ENCODE assay signal across 24 cellular contexts in the genomic region with DNA sequence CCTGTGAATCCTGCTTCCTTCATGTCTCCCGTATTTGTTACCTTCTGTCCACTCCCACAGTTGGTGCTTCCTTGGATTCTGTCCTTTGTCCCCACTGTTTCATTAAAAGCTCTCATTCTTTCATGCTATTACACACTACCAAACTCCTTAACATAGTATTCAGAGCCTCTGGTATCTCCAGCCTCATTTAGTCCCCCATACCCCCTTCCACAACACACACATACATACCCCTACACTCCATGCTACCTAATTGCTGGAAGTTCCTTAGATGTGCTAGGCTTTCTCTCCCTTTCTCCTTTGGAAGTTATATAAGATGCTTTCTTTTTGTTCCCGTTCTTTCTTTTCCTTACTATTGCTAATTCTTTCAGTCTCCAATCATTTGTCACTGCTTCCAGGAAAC. TPM values are rescaled to one million over a fixed set of nuclear protein-coding genes. Genes with fewer than 3 reads are reported as not detected.
"Had no signal": no experiment of that assay in that cellular context is flagged by ENCODE, and none has a peak within 500 bp of the region (broad histone marks: within the 10 kb centered on the region; RNA-seq: fewer than 3 reads in every experiment).

No MANE protein-coding gene starts in this region.

- DNase-seq: effector CD4-positive, alpha-beta T cell; endodermal cell; erythroblast; foreskin keratinocyte; immature natural killer cell; left lung; lower lobe of right lung; mesenchymal stem cell; midbrain; nucleus accumbens; pancreas; right cardiac atrium; small intestine; stimulated activated CD4-positive, alpha-beta T cell treated with anti-CD3 and anti-CD28 coated beads, Interleukin-12 subunit alpha, Interleukin-12 subunit beta, amount 100 ng/mL, for 4 hours; stimulated activated naive CD4-positive, alpha-beta T cell; stomach; tibial artery; upper lobe of left lung; uterus had no signal

- H3K9me3 Mint-ChIP-seq: endodermal cell, immature natural killer cell had no signal

- H3K27ac Mint-ChIP-seq: endodermal cell, immature natural killer cell, progenitor cell of endocrine pancreas had no signal

- H3K4me3 Mint-ChIP-seq: endodermal cell, immature natural killer cell had no signal

- H3K36me3 ChIP-seq: left lung, lower lobe of right lung, pancreas, stomach, suprapubic skin, tibial artery, upper lobe of left lung, uterus had no signal

- ATAC-seq: foreskin keratinocyte, left lung, lower lobe of right lung, pancreas, right cardiac atrium had no signal

- H3K4me1 ChIP-seq: foreskin keratinocyte, left lung, lower lobe of right lung, pancreas, suprapubic skin, upper lobe of left lung had no signal

- H3K4me3 ChIP-seq: coronary artery, left lung, lower lobe of right lung, pancreas, stomach, suprapubic skin, tibial artery, upper lobe of left lung, uterus had no signal

- H3K4me1 Mint-ChIP-seq: immature natural killer cell had no signal

- H3K27me3 ChIP-seq: foreskin keratinocyte, left lung, pancreas, stomach, suprapubic skin, tibial artery, upper lobe of left lung, uterus had no signal

- H3K27me3 Mint-ChIP-seq: progenitor cell of endocrine pancreas had no signal

- H3K27ac ChIP-seq: coronary artery, foreskin keratinocyte, left lung, lower lobe of right lung, pancreas, stomach, suprapubic skin, tibial artery, upper lobe of left lung, uterus had no signal

- FAIRE-seq: endothelial cell of umbilical vein, keratinocyte, pancreas, small intestine had no signal

- H3K36me3 Mint-ChIP-seq: immature natural killer cell had no signal

- H3K9me3 ChIP-seq: left lung, lower lobe of right lung, pancreas, stomach, suprapubic skin, tibial artery, upper lobe of left lung, uterus had no signal

RNA-seq across cellular contexts. Expression of a gene that starts 34.9 kb away (rescaled TPM):
- polyA plus RNA-seq: immature natural killer cell had no signal
